ENCODE assay signal across 8 cellular contexts in genomic region chr6:35522660-35523658, GRCh38. TPM values are rescaled to one million over a fixed set of nuclear protein-coding genes. Genes with fewer than 3 reads are reported as not detected.
DNase-seq lines count a peak whose midpoint lies in the region; ATAC-seq, FAIRE-seq and TF ChIP-seq lines count a peak whose summit lies in the region.

No MANE protein-coding gene starts in this region.

- H3K27me3 ChIP-seq in foreskin keratinocyte = no peaks in the 10 kb centered on the region

- DNase-seq in ELF-1 (ENCODE audit: low read depth, low spot score) (peak; percentile 88), HuH-7 (ENCODE audit: low spot score) (peak; percentile 83), RCC 7860 (ENCODE audit: low spot score) (peak; percentile 16), foreskin keratinocyte (peak; percentile 20 to 52), omental fat pad (ENCODE audit: low spot score) (peak; percentile 78), substantia nigra (lab: John Stamatoyannopoulos, UW) (peak in 39 of 49 donors; percentile 5 to 63 (median 35))
- peak; percentile 71 for DNase-seq in activated T-helper 9 cell treated with anti-CD3 and anti-CD28 coated beads, Interleukin-2, amount 50 U/mL, for 16 hours (ENCODE audit: low read depth)

- H3K27ac ChIP-seq in foreskin keratinocyte (no peak overlapping the region), substantia nigra (ENCODE audit: low read depth, low read length, poor library complexity, severe bottlenecking) (no peak overlapping the region)

- TF ChIP-seq CTCF in foreskin keratinocyte (conservative IDR thresholded peaks at IDR 0.05) (peak; percentile 95), omental fat pad (IDR thresholded peaks at IDR 0.05) (peak in 2 of 3 donors; percentile 79 to 85)

- no peaks in the 10 kb centered on the region for H3K4me1 ChIP-seq in foreskin keratinocyte

- ATAC-seq in foreskin keratinocyte (peak; percentile 78), omental fat pad (ENCODE audit: low FRiP score) (peak; percentile 91), GM21786 (IDR thresholded peaks at IDR 0.05; ENCODE audit: unreplicated experiment) (no peak)

- FAIRE-seq in RCC 7860 (lab: Jason Lieb, UNC) = no peak

RNA-seq across cellular contexts. Expression of gene TULP1, which starts 10.3 kb away (rescaled TPM):
- total RNA-seq in foreskin keratinocyte (not detected in 2 replicates), omental fat pad (under 1 TPM in 1 of 4 donors, not detected in 3; 0.28 TPM)
- not detected in 2 replicates for polyA plus RNA-seq in foreskin keratinocyte

RNA-seq across cellular contexts. Expression of gene TEAD3, which starts 26.1 kb away (rescaled TPM):
- total RNA-seq in foreskin keratinocyte = 14.0 and 14.9 TPM in 2 replicates
- 17.1 and 17.2 TPM in 2 replicates for polyA plus RNA-seq in foreskin keratinocyte
- 10 to 100 TPM in 3 of 4 donors, 1 to 10 TPM in 1; 8.2 to 16.0 (median 14.2) TPM for total RNA-seq in omental fat pad

RNA-seq across cellular contexts. Expression of gene RPL10A, which starts 54.8 kb away (rescaled TPM):
- total RNA-seq in foreskin keratinocyte (1,635 and 1,748 TPM in 2 replicates), omental fat pad (1,000 to 10,000 TPM; 1,059 to 1,562 (median 1,256) TPM)
- 2,218 and 2,342 TPM in 2 replicates for polyA plus RNA-seq in foreskin keratinocyte

Comparison
In these comparisons a context has a peak if more than half of its experiments do, and no peak if none do; other contexts are left out.
1. DNase-seq: peak in every context shown above with its lines; median percentile 88 in ELF-1; 83 in HuH-7; 78 in omental fat pad; 71 in activated T-helper 9 cell treated with anti-CD3 and anti-CD28 coated beads, Interleukin-2, amount 50 U/mL, for 16 hours; 36 in foreskin keratinocyte; 35 in substantia nigra; 16 in RCC 7860.